In genomic region chr11:66476841-66477251, GRCh38 we compare ENCODE assay signal across 16 cellular contexts. TPM values are rescaled to one million over a fixed set of nuclear protein-coding genes. Genes with fewer than 3 reads are reported as not detected.
DNase-seq lines count a peak whose midpoint lies in the region; ATAC-seq and TF ChIP-seq lines count a peak whose summit lies in the region.
"Had no signal": no experiment of that assay in that cellular context is flagged by ENCODE, and none has a peak within 500 bp of the region (broad histone marks: within the 10 kb centered on the region; RNA-seq: fewer than 3 reads in every experiment).

No MANE protein-coding gene starts in this region.

- no peak overlapping the region for H3K4me3 ChIP-seq in thyroid gland (replicated peaks in 1 of 3)
- H3K4me3 ChIP-seq in gastroesophageal sphincter = no peak overlapping the region
- H3K4me3 ChIP-seq: colonic mucosa, pancreas, upper lobe of right lung had no signal

- intact Hi-C loops in thyroid gland (cut with DNase I) = no loop called here

- H3K9me3 ChIP-seq in T-helper 17 cell (ENCODE audit: control insufficient read depth, low read length, poor library complexity, severe bottlenecking) (no peaks in the 10 kb centered on the region), thyroid gland (no peaks in the 10 kb centered on the region), gastroesophageal sphincter (no peaks in the 10 kb centered on the region)
- H3K9me3 ChIP-seq: colonic mucosa, pancreas, upper lobe of right lung had no signal

- no peaks in the 10 kb centered on the region for H3K36me3 Mint-ChIP-seq in T-helper 17 cell (ENCODE audit: low read depth)

- peaks cover 0 to 12% of the 10 kb centered on the region in 2 donors for H3K36me3 ChIP-seq in thyroid gland
- H3K36me3 ChIP-seq in gastroesophageal sphincter = peaks cover 0 to 47% of the 10 kb centered on the region in 2 donors
- H3K36me3 ChIP-seq: colonic mucosa, pancreas had no signal

- H3K27me3 ChIP-seq in thyroid gland (no peaks in the 10 kb centered on the region), gastroesophageal sphincter (no peaks in the 10 kb centered on the region)
- H3K27me3 ChIP-seq: colonic mucosa, pancreas, upper lobe of right lung had no signal

- no peak for TF ChIP-seq CTCF in thyroid gland (IDR thresholded peaks at IDR 0.05)
- TF ChIP-seq CTCF in gastroesophageal sphincter (IDR thresholded peaks at IDR 0.05) = no peak

- H3K4me1 Mint-ChIP-seq in T-helper 17 cell = peaks cover 17% of the 10 kb centered on the region

- H3K27ac ChIP-seq in thyroid gland (no peak overlapping the region), gastroesophageal sphincter (no peak overlapping the region)
- H3K27ac ChIP-seq: colonic mucosa, pancreas, upper lobe of right lung had no signal

- peak overlapping the region; percentile 89 for H3K27ac Mint-ChIP-seq in T-helper 17 cell
- H3K27ac Mint-ChIP-seq: activated CD4-positive, alpha-beta memory T cell treated with anti-CD3 and anti-CD28 coated beads, Interleukin-2, amount 10 ng/mL, durations not matched to agents 7 days and 5 days; stimulated activated memory B cell treated with anti-CD40 and anti-IgM and Interleukin-4, amounts not matched to agents 10 μg/mL and 1 μg/mL and 100 μg/mL, for 72 hours had no signal

- no peak overlapping the region for H3K4me3 Mint-ChIP-seq in T-helper 17 cell
- H3K4me3 Mint-ChIP-seq: stimulated activated memory B cell treated with anti-CD40 and anti-IgM and Interleukin-4, amounts not matched to agents 10 μg/mL and 1 μg/mL and 100 μg/mL, for 72 hours had no signal

- H3K27me3 Mint-ChIP-seq in T-helper 17 cell = no peaks in the 10 kb centered on the region
- H3K27me3 Mint-ChIP-seq: activated CD4-positive, alpha-beta memory T cell treated with anti-CD3 and anti-CD28 coated beads, Interleukin-2, amount 10 ng/mL, durations not matched to agents 7 days and 5 days; stimulated activated memory B cell treated with anti-CD40 and anti-IgM and Interleukin-4, amounts not matched to agents 10 μg/mL and 1 μg/mL and 100 μg/mL, for 72 hours had no signal

- TF ChIP-seq POLR2A in thyroid gland (IDR thresholded peaks at IDR 0.05) = no peak
- TF ChIP-seq POLR2A in gastroesophageal sphincter (IDR thresholded peaks at IDR 0.05) = no peak

- H3K4me1 ChIP-seq in thyroid gland (peaks cover 5 to 18% of the 10 kb centered on the region in 2 donors), gastroesophageal sphincter (peaks cover 0 to 25% (median 5%) of the 10 kb centered on the region in 3 donors)
- H3K4me1 ChIP-seq: colonic mucosa had no signal

- ATAC-seq in T-helper 17 cell (no peak), gastroesophageal sphincter (no peak)
- ATAC-seq: pancreas; stimulated activated memory B cell treated with anti-CD40 and anti-IgM and Interleukin-4, amounts not matched to agents 10 μg/mL and 1 μg/mL and 100 μg/mL, for 72 hours; upper lobe of right lung had no signal

- peak; percentile 26 for DNase-seq in DMS 273 (lab: John Stamatoyannopoulos, UW; ENCODE audit: unreplicated experiment)
- no peak for DNase-seq in DMS 273 treated with DMSO at 0.1 percent for 48 hours (lab: John Stamatoyannopoulos, UW)
- no peak for DNase-seq in T-helper 17 cell
- peak; percentile 15 for DNase-seq in myocyte (ENCODE audit: low read depth)
- DNase-seq in thyroid gland = no peak
- DNase-seq: activated CD4-positive, alpha-beta memory T cell treated with anti-CD3 and anti-CD28 coated beads, Interleukin-2, amount 10 ng/mL, durations not matched to agents 7 days and 5 days; colonic mucosa; GDM1; NCI-H187 treated with DMSO at 0.1 percent for 48 hours; pancreas; Right ventricle myocardium superior; upper lobe of right lung had no signal

- 62 to 72% methylated on average over 9 of the region's 9 CpGs for WGBS in thyroid gland, 2 donors
- WGBS in gastroesophageal sphincter (ENCODE audit: low coverage in 1 of 2), 2 donors = 33 to 46% methylated on average over 5 to 6 of the region's 9 CpGs

- no peak for TF ChIP-seq EP300 in gastroesophageal sphincter (IDR thresholded peaks at IDR 0.05)

RNA-seq across cellular contexts. Expression of gene DPP3, which starts 3.4 kb away (rescaled TPM):
- total RNA-seq in T-helper 17 cell = 10 to 100 TPM; 23.9 to 34.0 TPM
- 52.7 TPM in 2 replicates for total RNA-seq in myocyte
- polyA plus RNA-seq in myocyte (2012) = 37.5 TPM
- 10 to 100 TPM; 10.9 to 38.7 (median 35.8) TPM for total RNA-seq in thyroid gland
- total RNA-seq in gastroesophageal sphincter = 10 to 100 TPM; 11.5 to 35.3 (median 22.4) TPM

RNA-seq across cellular contexts. Expression of gene PELI3, which starts 10.1 kb away (rescaled TPM):
- total RNA-seq in T-helper 17 cell = 10 to 100 TPM; 11.3 to 13.3 TPM
- 5.5 and 9.3 TPM in 2 replicates for total RNA-seq in myocyte
- 5.2 TPM for polyA plus RNA-seq in myocyte (2012)
- total RNA-seq in thyroid gland = 10 to 100 TPM; 11.4 to 21.8 (median 14.7) TPM
- total RNA-seq in gastroesophageal sphincter = 10 to 100 TPM; 20.5 to 43.9 (median 29.9) TPM

RNA-seq across cellular contexts. Expression of gene BBS1, which starts 33.6 kb away (rescaled TPM):
- total RNA-seq in T-helper 17 cell = 10 to 100 TPM; 15.2 to 16.4 TPM
- 29.5 and 39.6 TPM in 2 replicates for total RNA-seq in myocyte
- polyA plus RNA-seq in myocyte (2012) = 28.6 TPM
- total RNA-seq in thyroid gland = 100 to 1,000 TPM in 3 of 4 donors, 10 to 100 TPM in 1; 83.2 to 200 (median 165) TPM
- 10 to 100 TPM; 49.2 to 95.1 (median 82.9) TPM for total RNA-seq in gastroesophageal sphincter

RNA-seq across cellular contexts. Expression of gene MRPL11, which starts 38.2 kb away (rescaled TPM):
- total RNA-seq in T-helper 17 cell (10 to 100 TPM; 30.1 to 31.1 TPM), myocyte (23.1 and 27.9 TPM in 2 replicates), thyroid gland (10 to 100 TPM; 35.5 to 58.3 (median 39.7) TPM), gastroesophageal sphincter (10 to 100 TPM; 36.3 to 48.1 (median 45.6) TPM)
- 31.0 TPM for polyA plus RNA-seq in myocyte (2012)

RNA-seq across cellular contexts. Expression of gene NPAS4, which starts 56.0 kb away (rescaled TPM):
- total RNA-seq in T-helper 17 cell = not detected
- total RNA-seq in myocyte = not detected in 2 replicates
- 0.03 TPM for polyA plus RNA-seq in myocyte (2012)
- not detected for total RNA-seq in thyroid gland
- total RNA-seq in gastroesophageal sphincter = 1 to 10 TPM in 1 of 4 donors, under 1 TPM in 2, not detected in 1; 0.27 to 2.6 (median 0.93) TPM
- total RNA-seq: A172, epithelial cell of proximal tubule, Right ventricle myocardium superior, upper lobe of right lung had no signal

Comparison
In these comparisons a context has a peak if more than half of its experiments do, and no peak if none do; other contexts are left out.
1. DNase-seq: peak in DMS 273 (single experiment) and myocyte (single experiment); none in DMS 273 treated with DMSO at 0.1 percent for 48 hours (single experiment), T-helper 17 cell (0 of 3) and thyroid gland (0 of 2).